ENCODE assay signal across 8 cellular contexts in the genomic region with DNA sequence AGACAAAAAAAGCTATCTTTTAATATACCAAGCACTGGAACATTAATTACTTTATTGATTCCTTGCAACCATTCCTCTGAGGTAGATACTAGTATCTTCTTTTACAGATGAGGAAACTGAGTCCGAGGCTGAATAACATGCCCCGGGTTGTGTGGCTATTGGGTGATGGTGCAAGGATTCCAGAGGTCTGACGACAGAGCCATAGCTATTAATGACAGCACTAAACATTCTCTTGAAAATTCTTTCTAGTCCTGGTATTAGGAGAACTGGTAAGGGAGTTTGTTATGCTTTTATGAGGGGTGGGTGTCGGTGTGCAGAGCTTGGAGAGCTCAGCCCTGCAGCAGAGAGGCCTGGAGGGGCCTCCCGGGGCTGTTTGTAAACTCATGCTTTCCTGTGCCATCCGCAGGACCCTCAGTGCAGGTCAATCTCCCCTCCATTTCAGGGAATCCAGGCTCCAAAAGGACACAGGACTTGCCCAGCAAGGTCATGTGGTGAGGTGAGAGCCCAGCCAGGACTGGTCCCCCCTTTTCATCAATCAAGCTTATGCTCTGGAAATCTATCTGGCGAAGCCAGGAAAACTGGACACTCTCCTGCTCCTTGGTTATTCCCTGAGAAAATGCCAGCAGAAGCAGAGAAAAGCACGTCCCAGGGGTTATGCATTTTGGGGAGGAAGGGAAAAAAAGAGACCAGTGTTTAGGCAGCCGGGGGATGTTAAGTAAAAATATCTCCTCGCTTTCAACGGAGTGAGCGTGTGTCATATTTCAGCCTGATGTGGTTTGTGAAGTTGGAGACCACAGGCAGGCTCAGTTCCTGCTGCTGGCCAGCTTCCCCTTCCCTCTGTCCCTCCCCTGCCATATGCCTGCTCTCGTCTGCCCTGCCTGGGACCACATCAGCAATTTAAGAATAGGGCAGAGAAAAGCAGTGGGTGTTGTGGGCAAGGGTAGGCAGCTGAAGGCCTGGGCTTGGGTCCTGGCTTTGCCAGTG. TPM values are rescaled to one million over a fixed set of nuclear protein-coding genes. Genes with fewer than 3 reads are reported as not detected.
DNase-seq lines count a peak whose midpoint lies in the region; ATAC-seq and TF ChIP-seq lines count a peak whose summit lies in the region.

No MANE protein-coding gene starts in this region.

- H2AK5ac ChIP-seq in trophoblast cell (ENCODE audit: low read length) = no peak overlapping the region

- no peak overlapping the region for H2AFZ ChIP-seq in trophoblast cell (ENCODE audit: insufficient read depth, low read length, poor library complexity)

- H4K91ac ChIP-seq in trophoblast cell (ENCODE audit: low read depth, low read length) = peak overlapping the region; percentile 23

- peaks cover 64 to 93% (median 79%) of the 10 kb centered on the region in 10 experiments for H3K4me1 ChIP-seq in BLaER1 treated with 17β-estradiol and CSF1 and Interleukin-3, amounts not matched to agents 10 nM and 100 nM
- H3K4me1 ChIP-seq in trophoblast cell (ENCODE audit: control insufficient read depth in 1 of 2, insufficient read depth in 2 of 2, low read length in 2 of 2) (peaks cover 25 to 41% of the 10 kb centered on the region in 2 experiments), foreskin keratinocyte (peaks cover 17% of the 10 kb centered on the region)

- H4K20me1 ChIP-seq in BLaER1 treated with 17β-estradiol and CSF1 and Interleukin-3, amounts not matched to agents 10 nM and 100 nM = peaks cover 0 to 16% (median 0%) of the 10 kb centered on the region in 11 experiments; a peak in 2 of 22 replicates

- H4K12ac ChIP-seq in trophoblast cell (ENCODE audit: low read depth, low read length) = no peak overlapping the region

- H3K9me3 ChIP-seq in BLaER1 treated with 17β-estradiol and CSF1 and Interleukin-3, amounts not matched to agents 10 nM and 100 nM (replicated peaks in 1 of 11) = no peaks in the 10 kb centered on the region
- H3K9me3 ChIP-seq in trophoblast cell (ENCODE audit: insufficient read depth, low read depth, low read length) = peaks cover 4% of the 10 kb centered on the region

- DNase-seq in RWPE1 (ENCODE audit: low spot score) (no peak), foreskin fibroblast (peak; percentile 87 to 91), trophoblast cell (peak; percentile 60 to 74), mesenteric fat pad (ENCODE audit: low spot score) (no peak), foreskin keratinocyte (no peak), cerebellum (ENCODE audit: low spot score) (no peak)

- no peak overlapping the region for H2BK120ac ChIP-seq in trophoblast cell (ENCODE audit: insufficient read depth, low read length, poor library complexity)

- H3K18ac ChIP-seq in trophoblast cell (ENCODE audit: low read length) = peak overlapping the region; percentile 21

- H3K23ac ChIP-seq in trophoblast cell (ENCODE audit: low read length) = no peak overlapping the region

- H2BK12ac ChIP-seq in trophoblast cell (ENCODE audit: low read length) = no peak overlapping the region

- peak overlapping the region; percentile 69 to 87 (median 81) for H3K27ac ChIP-seq in BLaER1 treated with 17β-estradiol and CSF1 and Interleukin-3, amounts not matched to agents 10 nM and 100 nM
- H3K27ac ChIP-seq in RWPE1 (peak overlapping the region; percentile 20), trophoblast cell (ENCODE audit: low read depth, low read length) (peak overlapping the region; percentile 53), foreskin keratinocyte (no peak overlapping the region)

- no peak overlapping the region for H4K8ac ChIP-seq in trophoblast cell (ENCODE audit: low read depth, low read length)

- peak overlapping the region; percentile 32 for H3K14ac ChIP-seq in trophoblast cell (ENCODE audit: low read length)

- CTCF ChIA-PET in RWPE1 (lab: Yijun Ruan, JAX) = interaction anchor here (0.6 to 1.3 kb wide), 3 partner anchors 49 to 74 kb away, joined by 3 to 4 read pairs (median 3); no protein-coding TSS in a partner anchor

- H3K4me3 ChIP-seq in BLaER1 treated with 17β-estradiol and CSF1 and Interleukin-3, amounts not matched to agents 10 nM and 100 nM = peak overlapping the region; percentile 34 to 97 (median 46); a peak in 19 of 20 replicates
- peak overlapping the region; percentile 22 to 43 for H3K4me3 ChIP-seq in foreskin fibroblast (ENCODE audit: low read depth in 1 of 2, low read length in 2 of 2)
- H3K4me3 ChIP-seq in trophoblast cell (ENCODE audit: low read depth, low read length) = no peak overlapping the region

- H3K27me3 ChIP-seq in BLaER1 treated with 17β-estradiol and CSF1 and Interleukin-3, amounts not matched to agents 10 nM and 100 nM = no peaks in the 10 kb centered on the region
- H3K27me3 ChIP-seq in trophoblast cell (ENCODE audit: insufficient read depth, low read length) (no peaks in the 10 kb centered on the region), foreskin keratinocyte (no peaks in the 10 kb centered on the region)

- ATAC-seq in GM19467 (IDR thresholded peaks at IDR 0.05; ENCODE audit: unreplicated experiment) (no peak), foreskin keratinocyte (no peak)

- peak overlapping the region; percentile 94 to 100 (median 99) for H3K4me2 ChIP-seq in BLaER1 treated with 17β-estradiol and CSF1 and Interleukin-3, amounts not matched to agents 10 nM and 100 nM
- peak overlapping the region; percentile 18 for H3K4me2 ChIP-seq in trophoblast cell (ENCODE audit: low read length)

- no peak for TF ChIP-seq CTCF in RWPE1 (conservative IDR thresholded peaks at IDR 0.05; ENCODE audit: low read depth)
- TF ChIP-seq CTCF in foreskin fibroblast (IDR thresholded peaks at IDR 0.05; ENCODE audit: low read depth, low read length) = no peak
- no peak for TF ChIP-seq CTCF in foreskin keratinocyte (conservative IDR thresholded peaks at IDR 0.05)

- peak overlapping the region; percentile 41 for H2BK5ac ChIP-seq in trophoblast cell (ENCODE audit: low read depth, low read length, poor library complexity)

- H3K4ac ChIP-seq in trophoblast cell (ENCODE audit: low read depth, low read length) = no peak overlapping the region

- peaks cover 5% of the 10 kb centered on the region for H3K79me2 ChIP-seq in trophoblast cell (ENCODE audit: control insufficient read depth, insufficient read depth, low read length, poor library complexity)

- POLR2A ChIA-PET in RWPE1 (lab: Yijun Ruan, JAX; ENCODE audit: low non-redundant PET) = no interaction called here

- peak overlapping the region; percentile 68 to 88 (median 76) for H3K9ac ChIP-seq in BLaER1 treated with 17β-estradiol and CSF1 and Interleukin-3, amounts not matched to agents 10 nM and 100 nM
- H3K9ac ChIP-seq in trophoblast cell (ENCODE audit: low read length) = no peak overlapping the region

- H3K79me1 ChIP-seq in trophoblast cell (ENCODE audit: low read length) = peaks cover 18% of the 10 kb centered on the region

- peaks cover 0 to 11% (median 0%) of the 10 kb centered on the region in 11 experiments; a peak in 3 of 22 replicates for H3K36me3 ChIP-seq in BLaER1 treated with 17β-estradiol and CSF1 and Interleukin-3, amounts not matched to agents 10 nM and 100 nM
- no peaks in the 10 kb centered on the region for H3K36me3 ChIP-seq in trophoblast cell (ENCODE audit: control insufficient read depth in 1 of 2, insufficient read depth in 2 of 2, low read length in 2 of 2)

- WGBS in trophoblast cell (ENCODE audit: extremely low coverage, insufficient coverage, insufficient read length) = no CpG with 5 or more reads among the region's 13 CpGs

RNA-seq across cellular contexts. Expression of gene GSN, which starts 3.7 kb away (rescaled TPM):
- 103 and 105 TPM in 2 replicates for polyA plus RNA-seq in trophoblast cell (2013)
- total RNA-seq in mesenteric fat pad = 843 TPM
- total RNA-seq in foreskin keratinocyte = 124 and 235 TPM in 2 replicates
- polyA plus RNA-seq in foreskin keratinocyte = 97.5 and 176 TPM in 2 replicates
- 136 TPM for total RNA-seq in cerebellum

Comparison
In these comparisons a context has a peak if more than half of its experiments do, and no peak if none do; other contexts are left out.
1. DNase-seq: peak in foreskin fibroblast (2 of 2) and trophoblast cell (2 of 2); none in RWPE1 (single experiment), mesenteric fat pad (single experiment), foreskin keratinocyte (0 of 2) and cerebellum (single experiment).